ENCODE assay signal across 16 cellular contexts in the genomic region with DNA sequence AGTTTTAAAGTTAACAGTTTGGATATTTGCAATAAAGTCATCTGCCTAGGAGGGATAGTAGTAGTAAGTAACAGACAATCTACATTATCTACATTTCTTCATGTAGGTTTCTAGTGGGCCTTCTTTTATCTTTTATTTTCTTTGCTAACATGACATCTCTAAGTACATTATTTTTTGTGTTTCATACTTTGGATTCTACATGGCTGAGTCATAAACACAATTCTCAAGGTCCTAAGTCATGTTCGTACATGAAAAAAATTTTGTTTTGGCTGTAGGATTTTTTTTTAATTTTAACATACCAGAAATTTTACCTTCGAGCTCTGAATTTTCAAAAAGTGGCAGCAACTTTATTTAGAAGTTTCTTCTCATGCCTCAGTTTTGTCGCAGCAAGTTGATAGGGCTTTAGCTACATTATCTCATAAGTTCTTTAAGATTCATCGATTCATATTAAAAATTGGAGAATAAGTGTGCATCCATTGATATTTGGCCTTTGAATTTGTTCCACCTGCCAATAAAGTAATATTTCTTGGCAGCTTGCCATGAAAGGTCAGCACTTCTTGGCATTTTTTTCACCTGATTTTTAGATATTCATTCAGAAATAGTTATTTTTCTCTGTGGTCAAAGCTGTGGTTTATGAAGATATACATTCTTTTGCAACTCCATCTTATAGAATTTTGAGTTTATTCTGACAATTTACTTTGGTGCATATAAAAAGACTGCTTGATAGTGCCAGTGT.
DNase-seq lines count a peak whose midpoint lies in the region; ATAC-seq, FAIRE-seq and TF ChIP-seq lines count a peak whose summit lies in the region.
"Had no signal": no experiment of that assay in that cellular context is flagged by ENCODE, and none has a peak within 500 bp of the region (broad histone marks: within the 10 kb centered on the region; RNA-seq: fewer than 3 reads in every experiment).

No MANE protein-coding gene starts in this region.

- no peaks in the 10 kb centered on the region for H3K27me3 ChIP-seq in mammary epithelial cell (ENCODE audit: insufficient read depth, low read length)
- H3K27me3 ChIP-seq in keratinocyte (ENCODE audit: control insufficient read depth, extremely low read depth, insufficient read depth, low read length), result no peaks in the 10 kb centered on the region
- H3K27me3 ChIP-seq in tibial nerve, result no peaks in the 10 kb centered on the region

- DNase-seq in AG10803 (ENCODE audit: low read depth), result peak; percentile 71
- DNase-seq in NCI-H226, result peak; percentile 81
- DNase-seq in mammary epithelial cell, result peak; percentile 32
- peak; percentile 19 for DNase-seq in keratinocyte (ENCODE audit: low read depth, low spot score)
- no peak for DNase-seq in NCI-H82 (lab: John Stamatoyannopoulos, UW)
- no peak for DNase-seq in tibial nerve (ENCODE audit: low spot score in 2 of 2)
- DNase-seq: activated CD4-positive, alpha-beta T cell treated with anti-CD3 and anti-CD28 coated beads, Interleukin-2, amount 50 U/mL, for 1 hour; activated naive CD4-positive, alpha-beta T cell treated with anti-CD3 and anti-CD28 coated beads, Interleukin-2, amount 50 U/mL, for 16 hours; COR-L47; GDM1; hypothalamus; Kasumi-1; NCI-H1436 treated with DMSO at 0.1 percent for 48 hours; stimulated activated CD4-positive, alpha-beta T cell treated with anti-CD3 and anti-CD28 coated beads, Interleukin-12 subunit alpha, Interleukin-12 subunit beta, amount 100 ng/mL, for 4 hours had no signal

- no peak overlapping the region for H3K4me3 ChIP-seq in AG10803 (ENCODE audit: low read length)
- H3K4me3 ChIP-seq in mammary epithelial cell (replicated peaks in 1 of 3; ENCODE audit: insufficient read depth in 1 of 3, low read depth in 2 of 3, low read length in 3 of 3), result no peak overlapping the region
- H3K4me3 ChIP-seq in keratinocyte (ENCODE audit: control insufficient read depth in 2 of 3, extremely low read depth in 1 of 3, insufficient read depth in 2 of 3, low read depth in 1 of 3, low read length in 3 of 3), result no peak overlapping the region
- H3K4me3 ChIP-seq in tibial nerve, result no peak overlapping the region

- 32% methylated on average over 4 of the region's 4 CpGs for WGBS in mammary epithelial cell (ENCODE audit: low coverage, missing lambda C conversion rate)
- 69 to 75% methylated on average over 4 of the region's 4 CpGs for WGBS in tibial nerve, 2 donors

- no peak overlapping the region for H3K9ac ChIP-seq in mammary epithelial cell (ENCODE audit: insufficient read depth, low read length)
- H3K9ac ChIP-seq in keratinocyte (ENCODE audit: control insufficient read depth, extremely low read depth, insufficient read depth, low read length), result no peak overlapping the region

- H3K9me3 ChIP-seq in mammary epithelial cell (replicated peaks; ENCODE audit: insufficient read depth, low read length), result no peaks in the 10 kb centered on the region
- H3K9me3 ChIP-seq in keratinocyte (ENCODE audit: control insufficient read depth, low read depth, low read length), result no peaks in the 10 kb centered on the region
- H3K9me3 ChIP-seq in tibial nerve, result no peaks in the 10 kb centered on the region

- no peak overlapping the region for H2AFZ ChIP-seq in mammary epithelial cell (ENCODE audit: low read depth, low read length)
- no peak overlapping the region for H2AFZ ChIP-seq in keratinocyte (ENCODE audit: control insufficient read depth, low read length)

- dilution Hi-C loops in mammary epithelial cell (cut with HindIII; ENCODE audit: low sequenced_read_pairs), result no loop called here
- dilution Hi-C loops in keratinocyte (cut with MboI; ENCODE audit: extremely low pct_ligation_motif_present, low sequenced_read_pairs), result no loop called here

- H3K27ac ChIP-seq in mammary epithelial cell (ENCODE audit: insufficient read depth, low read depth, low read length) (no peak overlapping the region), keratinocyte (ENCODE audit: control insufficient read depth, insufficient read depth, low read length) (no peak overlapping the region), tibial nerve (no peak overlapping the region)

- H4K20me1 ChIP-seq in mammary epithelial cell (ENCODE audit: insufficient read depth, low read length) (no peaks in the 10 kb centered on the region), keratinocyte (ENCODE audit: control insufficient read depth, extremely low read depth, insufficient read depth, low read length) (no peaks in the 10 kb centered on the region)

- no peak for TF ChIP-seq CTCF in AG10803 (conservative IDR thresholded peaks at IDR 0.05; ENCODE audit: low read length)
- TF ChIP-seq CTCF in mammary epithelial cell (conservative IDR thresholded peaks at IDR 0.05 in 1 of 2, IDR thresholded peaks at IDR 0.05 in 1 of 2; ENCODE audit: extremely low read depth in 1 of 2, insufficient read depth in 1 of 2, low read depth in 1 of 2, low read length in 2 of 2), result no peak
- TF ChIP-seq CTCF in keratinocyte (optimal IDR thresholded peaks at IDR 0.05 in 1 of 3, IDR thresholded peaks at IDR 0.05 in 1 of 3, conservative IDR thresholded peaks at IDR 0.05 in 1 of 3; ENCODE audit: extremely low read depth in 1 of 3, insufficient read depth in 2 of 3, low read length in 3 of 3), result no peak
- no peak for TF ChIP-seq CTCF in tibial nerve (IDR thresholded peaks at IDR 0.05)

- TF ChIP-seq POLR2A in tibial nerve (IDR thresholded peaks at IDR 0.05), result no peak

- in situ Hi-C loops in mammary epithelial cell (cut with MboI; ENCODE audit: low sequenced_read_pairs in 2 of 2), result no loop called here

- H3K79me2 ChIP-seq in mammary epithelial cell (ENCODE audit: insufficient read depth, low read length) (no peaks in the 10 kb centered on the region), keratinocyte (ENCODE audit: control insufficient read depth, insufficient read depth, low read length) (no peaks in the 10 kb centered on the region)

- no peak for FAIRE-seq in keratinocyte (lab: Jason Lieb, UNC)

- intact Hi-C loops in mammary epithelial cell (cut with micrococcal nuclease), result loop anchor here (10.0 kb wide), 1 partner anchor 125 kb away; no protein-coding TSS in a partner anchor

- ATAC-seq in GM21717 (IDR thresholded peaks at IDR 0.05; ENCODE audit: unreplicated experiment) (no peak), HG03045 (IDR thresholded peaks at IDR 0.05; ENCODE audit: unreplicated experiment) (no peak)

- H3K36me3 ChIP-seq in mammary epithelial cell (ENCODE audit: insufficient read depth, low read length), result no peaks in the 10 kb centered on the region
- H3K36me3 ChIP-seq in keratinocyte (ENCODE audit: control insufficient read depth in 2 of 2, extremely low read depth in 1 of 2, insufficient read depth in 2 of 2, low read length in 2 of 2), result no peaks in the 10 kb centered on the region
- no peaks in the 10 kb centered on the region for H3K36me3 ChIP-seq in tibial nerve

- H3K4me1 ChIP-seq in mammary epithelial cell (ENCODE audit: insufficient read depth, low read length) (peaks cover 15% of the 10 kb centered on the region), keratinocyte (ENCODE audit: control insufficient read depth, extremely low read depth, insufficient read depth, low read length) (peaks cover 12% of the 10 kb centered on the region), tibial nerve (no peaks in the 10 kb centered on the region)

- CTCF ChIA-PET in mammary epithelial cell (lab: Charles Lee; ENCODE audit: low non-redundant PET), result no interaction called here

- no peak for TF ChIP-seq EP300 in tibial nerve (IDR thresholded peaks at IDR 0.05)

- H3K4me2 ChIP-seq in mammary epithelial cell (ENCODE audit: insufficient read depth, low read depth, low read length), result peak overlapping the region; percentile 73
- H3K4me2 ChIP-seq in keratinocyte (ENCODE audit: control insufficient read depth, extremely low read depth, insufficient read depth, low read depth, low read length), result peak overlapping the region; percentile 7

- no TSS peak for BruUV-seq in mammary epithelial cell (replicated peaks; lab: Mats Ljungman, UMichigan)

- no peaks in the 10 kb centered on the region for H3K9me1 ChIP-seq in keratinocyte (ENCODE audit: control insufficient read depth, extremely low read depth, insufficient read depth, low read length)

Comparison
In these comparisons a context has a peak if more than half of its experiments do, and no peak if none do; other contexts are left out.
1. DNase-seq: peak in AG10803 (single experiment), NCI-H226 (single experiment), mammary epithelial cell (single experiment) and keratinocyte (single experiment); none in NCI-H82 (single experiment) and tibial nerve (0 of 2).